Comparison of ENCODE assay signal across 9 cellular contexts in genomic region chr2:238970553-238971081, GRCh38.
DNase-seq lines count a peak whose midpoint lies in the region; ATAC-seq and TF ChIP-seq lines count a peak whose summit lies in the region.
"Had no signal": no experiment of that assay in that cellular context is flagged by ENCODE, and none has a peak within 500 bp of the region (broad histone marks: within the 10 kb centered on the region; RNA-seq: fewer than 3 reads in every experiment).

No MANE protein-coding gene starts in this region.

- peak; percentile 84 to 99 (median 92) for TF ChIP-seq CTCF in body of pancreas (IDR thresholded peaks at IDR 0.05)

- no peak overlapping the region for H3K4me3 ChIP-seq in body of pancreas

- no peak overlapping the region for H3K27ac ChIP-seq in body of pancreas
- H3K27ac ChIP-seq: epithelial cell of prostate had no signal

- H3K27me3 ChIP-seq in body of pancreas, result no peaks in the 10 kb centered on the region

- DNase-seq in activated gamma-delta T cell treated with Interleukin-2 at 50 U/mL for 16 hours (peak; percentile 34), activated gamma-delta T cell (lab: John Stamatoyannopoulos, UW) (no peak), HK-2 (ENCODE audit: unreplicated experiment) (peak; percentile 74), SW480 (ENCODE audit: low spot score) (peak; percentile 37), body of pancreas (peak; percentile 52 to 66 (median 59)), inferior parietal cortex (ENCODE audit: extremely low spot score) (peak; percentile 60)
- peak; percentile 13 for DNase-seq in stimulated activated CD4-positive, alpha-beta T cell treated with anti-CD3 and anti-CD28 coated beads, Interleukin-2, amount 100 ng/mL, for 4 hours (ENCODE audit: low read depth)

- no peak for TF ChIP-seq POLR2A in body of pancreas (IDR thresholded peaks at IDR 0.05)

- H3K9me3 ChIP-seq in body of pancreas, result peaks cover 0 to 2% (median 0%) of the 10 kb centered on the region in 3 donors

- ATAC-seq in body of pancreas, result peak; percentile 77
- ATAC-seq in GM18520 (IDR thresholded peaks at IDR 0.05; ENCODE audit: unreplicated experiment), result no peak

- 32 to 34% methylated on average over 6 to 7 of the region's 9 CpGs for WGBS in body of pancreas, 2 donors

- intact Hi-C loops in body of pancreas (cut with DNase I), result no loop called here

- H3K4me1 ChIP-seq in body of pancreas, result no peaks in the 10 kb centered on the region

- H3K36me3 ChIP-seq in body of pancreas (replicated peaks in 1 of 2; ENCODE audit: insufficient read depth in 1 of 2, low read depth in 2 of 2), result no peaks in the 10 kb centered on the region
